16 cellular contexts compared by ENCODE assay signal in the genomic region with DNA sequence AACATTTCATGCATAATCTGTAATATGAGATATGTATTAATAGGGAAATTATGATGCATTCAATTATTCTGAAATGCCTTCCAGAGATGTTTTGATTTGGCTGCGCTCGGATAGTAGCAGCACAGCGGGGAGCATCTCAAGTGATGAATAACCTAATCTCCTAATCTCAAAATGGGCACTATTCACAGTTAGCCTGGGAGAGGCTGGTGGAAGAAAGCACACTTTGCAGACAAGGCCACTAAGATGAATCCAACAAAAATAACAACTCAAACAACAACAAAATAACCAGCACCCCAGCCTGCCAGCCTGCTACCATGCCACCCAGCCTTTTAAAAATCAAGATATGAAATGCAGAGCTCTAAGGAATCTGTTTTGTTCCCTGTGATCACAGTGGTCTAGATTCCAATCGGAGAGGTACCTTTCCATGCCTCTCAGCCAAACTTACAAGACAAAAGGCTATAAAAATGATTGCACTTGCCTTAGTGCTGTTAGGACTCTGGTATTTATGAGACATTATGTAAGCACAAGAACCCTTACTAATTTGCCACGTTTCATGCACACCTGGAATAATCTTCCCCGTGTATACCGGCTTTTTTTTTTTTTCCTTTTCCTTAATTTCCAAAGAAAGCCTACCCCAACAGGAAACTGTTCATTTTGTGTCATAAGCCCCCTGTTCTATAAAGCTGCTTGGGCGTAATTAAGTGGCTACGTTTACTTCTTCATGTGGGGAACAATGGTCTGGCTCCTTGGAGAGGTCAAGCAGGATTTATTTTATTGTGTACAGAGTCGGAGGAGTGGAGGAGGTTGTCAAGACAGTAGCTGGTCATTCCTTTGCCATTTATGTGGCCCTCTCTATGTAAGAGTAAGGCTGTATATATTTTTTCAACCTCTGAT.
"Had no signal": no experiment of that assay in that cellular context is flagged by ENCODE, and none has a peak within 500 bp of the region (broad histone marks: within the 10 kb centered on the region; RNA-seq: fewer than 3 reads in every experiment).

No MANE protein-coding gene starts in this region.

- DNase-seq: activated CD4-positive, alpha-beta T cell treated with anti-CD3 and anti-CD28 coated beads, Interleukin-2, amount 50 U/mL, for 48 hours; activated naive CD4-positive, alpha-beta T cell treated with anti-CD3 and anti-CD28 coated beads for 36 hours; dermis blood vessel endothelial cell; effector memory CD8-positive, alpha-beta T cell; right cardiac atrium; small intestine; stimulated activated CD4-positive, alpha-beta T cell treated with anti-CD3 and anti-CD28 coated beads, Interleukin-4, amount 100 ng/mL, for 4 hours; stimulated activated CD8-positive, alpha-beta memory T cell treated with anti-CD3 and anti-CD28 coated beads, Interleukin-4, amount 100 ng/mL, for 48 hours; trophoblast cell had no signal

- H3K27me3 Mint-ChIP-seq: effector memory CD8-positive, alpha-beta T cell had no signal

- H3K4me1 Mint-ChIP-seq: nephron had no signal

- H3K4me1 ChIP-seq: ascending aorta, prostate gland, suprapubic skin had no signal

- H3K4me3 ChIP-seq: ascending aorta, prostate gland, suprapubic skin had no signal

- ATAC-seq: effector memory CD8-positive, alpha-beta T cell; right cardiac atrium had no signal

- H3K36me3 ChIP-seq: ascending aorta, prostate gland, suprapubic skin had no signal

- H3K9me3 Mint-ChIP-seq: activated naive CD4-positive, alpha-beta T cell treated with anti-CD3 and anti-CD28 coated beads for 36 hours; activated T-helper 2 cell treated with anti-CD3 and anti-CD28 coated beads, Interferon-gamma antibody, Interleukin-2, Interleukin-4, amounts not matched to agents 10 μg/mL and 5 μg/mL and 100 μg/mL, durations not matched to agents 14 hours and 24 hours and 36 hours; nephron; stimulated activated naive CD8-positive, alpha-beta T cell treated with anti-CD3 and anti-CD28 coated beads, Interleukin-15, Interleukin-2, amounts not matched to agents 100 ng/mL and 50 ng/mL, for 24 hours had no signal

- H3K27me3 ChIP-seq: ascending aorta had no signal

- H3K27ac Mint-ChIP-seq: activated naive CD4-positive, alpha-beta T cell treated with anti-CD3 and anti-CD28 coated beads for 36 hours; activated T-helper 2 cell treated with anti-CD3 and anti-CD28 coated beads, Interferon-gamma antibody, Interleukin-2, Interleukin-4, amounts not matched to agents 10 μg/mL and 5 μg/mL and 100 μg/mL, durations not matched to agents 14 hours and 24 hours and 36 hours; effector memory CD8-positive, alpha-beta T cell; nephron; stimulated activated naive CD8-positive, alpha-beta T cell treated with anti-CD3 and anti-CD28 coated beads, Interleukin-15, Interleukin-2, amounts not matched to agents 100 ng/mL and 50 ng/mL, for 24 hours had no signal

- H3K9me3 ChIP-seq: ascending aorta, prostate gland, suprapubic skin had no signal

- H3K27ac ChIP-seq: ascending aorta, epithelial cell of prostate, prostate gland, suprapubic skin had no signal

- H3K4me3 Mint-ChIP-seq: activated naive CD4-positive, alpha-beta T cell treated with anti-CD3 and anti-CD28 coated beads for 36 hours; effector memory CD8-positive, alpha-beta T cell; nephron; stimulated activated naive CD8-positive, alpha-beta T cell treated with anti-CD3 and anti-CD28 coated beads, Interleukin-15, Interleukin-2, amounts not matched to agents 100 ng/mL and 50 ng/mL, for 24 hours had no signal
